Comparison of ENCODE assay signal across 14 cellular contexts in genomic region chr18:64380117-64380516, GRCh38.
DNase-seq lines count a peak whose midpoint lies in the region; ATAC-seq and TF ChIP-seq lines count a peak whose summit lies in the region.
"Had no signal": no experiment of that assay in that cellular context is flagged by ENCODE, and none has a peak within 500 bp of the region (broad histone marks: within the 10 kb centered on the region; RNA-seq: fewer than 3 reads in every experiment).

No MANE protein-coding gene starts in this region.

- H3K4me3 ChIP-seq in GM12864 (ENCODE audit: low read depth, low read length) (no peak overlapping the region), SJCRH30 (no peak overlapping the region)
- H3K4me3 ChIP-seq: breast epithelium, esophagus muscularis mucosa, K562 had no signal

- no peak overlapping the region for H3K4me3 Mint-ChIP-seq in effector memory CD8-positive, alpha-beta T cell
- no peak overlapping the region for H3K4me3 Mint-ChIP-seq in activated T-helper 17 cell treated with anti-CD3 and anti-CD28 coated beads, Interleukin-2, amount 50 U/mL, for 72 hours
- H3K4me3 Mint-ChIP-seq: natural killer cell, WTC11 had no signal

- H3K27me3 Mint-ChIP-seq in effector memory CD8-positive, alpha-beta T cell, result no peaks in the 10 kb centered on the region
- no peaks in the 10 kb centered on the region for H3K27me3 Mint-ChIP-seq in activated T-helper 17 cell treated with anti-CD3 and anti-CD28 coated beads, Interleukin-2, amount 50 U/mL, for 72 hours

- no peak overlapping the region for H3K27ac Mint-ChIP-seq in effector memory CD8-positive, alpha-beta T cell
- H3K27ac Mint-ChIP-seq in activated T-helper 17 cell treated with anti-CD3 and anti-CD28 coated beads, Interleukin-2, amount 50 U/mL, for 72 hours, result no peak overlapping the region
- H3K27ac Mint-ChIP-seq: activated T-helper 2 cell treated with anti-CD3 and anti-CD28 coated beads, Interferon-gamma antibody, Interleukin-2, Interleukin-4, amounts not matched to agents 10 μg/mL and 5 μg/mL and 100 μg/mL, durations not matched to agents 14 hours and 24 hours and 36 hours; natural killer cell; WTC11 had no signal

- H3K4me1 ChIP-seq in SJCRH30, result no peaks in the 10 kb centered on the region
- H3K4me1 ChIP-seq: breast epithelium, esophagus muscularis mucosa had no signal

- DNase-seq in GM12864 (ENCODE audit: low read depth) (peak; percentile 19), NCI-H187 (lab: John Stamatoyannopoulos, UW) (no peak), SJCRH30 (no peak)
- no peak for DNase-seq in effector memory CD8-positive, alpha-beta T cell
- DNase-seq: natural killer cell had no signal

- no peaks in the 10 kb centered on the region for H3K36me3 ChIP-seq in SJCRH30
- H3K36me3 ChIP-seq: breast epithelium, esophagus muscularis mucosa had no signal

- ATAC-seq in GM19397 (IDR thresholded peaks at IDR 0.05; ENCODE audit: unreplicated experiment) (peak; percentile 80), HG02798 (IDR thresholded peaks at IDR 0.05; ENCODE audit: poor library complexity, unreplicated experiment) (peak; percentile 94), HG03457 (IDR thresholded peaks at IDR 0.05; ENCODE audit: unreplicated experiment) (peak; percentile 96)
- no peak for ATAC-seq in effector memory CD8-positive, alpha-beta T cell (replicated peaks)
- no peak for ATAC-seq in activated T-helper 17 cell treated with anti-CD3 and anti-CD28 coated beads, Interleukin-2, amount 50 U/mL, for 72 hours (replicated peaks)
- ATAC-seq: K562, natural killer cell, WTC11 had no signal

- TF ChIP-seq CTCF in GM12864 (IDR thresholded peaks at IDR 0.05; ENCODE audit: low read depth, low read length, missing control alignments), result no peak

- H3K27me3 ChIP-seq in SJCRH30, result no peaks in the 10 kb centered on the region
- H3K27me3 ChIP-seq: breast epithelium, esophagus muscularis mucosa had no signal

- H3K9me3 Mint-ChIP-seq in effector memory CD8-positive, alpha-beta T cell, result peaks cover 4 to 8% of the 10 kb centered on the region in 2 donors
- peaks cover 22% of the 10 kb centered on the region for H3K9me3 Mint-ChIP-seq in activated T-helper 17 cell treated with anti-CD3 and anti-CD28 coated beads, Interleukin-2, amount 50 U/mL, for 72 hours

- H3K36me3 Mint-ChIP-seq in effector memory CD8-positive, alpha-beta T cell (ENCODE audit: insufficient read depth), result no peaks in the 10 kb centered on the region
- H3K36me3 Mint-ChIP-seq in activated T-helper 17 cell treated with anti-CD3 and anti-CD28 coated beads, Interleukin-2, amount 50 U/mL, for 72 hours (ENCODE audit: low read depth), result no peaks in the 10 kb centered on the region

- H3K27ac ChIP-seq in SJCRH30, result no peak overlapping the region
- H3K27ac ChIP-seq: breast epithelium, esophagus muscularis mucosa had no signal

- H3K9me3 ChIP-seq in SJCRH30 (replicated peaks), result no peaks in the 10 kb centered on the region
- H3K9me3 ChIP-seq: esophagus muscularis mucosa had no signal

- H3K4me1 Mint-ChIP-seq in effector memory CD8-positive, alpha-beta T cell (ENCODE audit: low read depth in 2 of 2), result no peaks in the 10 kb centered on the region
- H3K4me1 Mint-ChIP-seq in activated T-helper 17 cell treated with anti-CD3 and anti-CD28 coated beads, Interleukin-2, amount 50 U/mL, for 72 hours, result no peaks in the 10 kb centered on the region
- H3K4me1 Mint-ChIP-seq: natural killer cell, WTC11 had no signal

Comparison
In these comparisons a context has a peak if more than half of its experiments do, and no peak if none do; other contexts are left out.
1. ATAC-seq: peak in GM19397 (single experiment), HG02798 (single experiment) and HG03457 (single experiment); none in effector memory CD8-positive, alpha-beta T cell (single experiment) and activated T-helper 17 cell treated with anti-CD3 and anti-CD28 coated beads, Interleukin-2, amount 50 U/mL, for 72 hours (single experiment).